In genomic region chr5:157722895-157723294, GRCh38 we compare ENCODE assay signal across 15 cellular contexts. TPM values are rescaled to one million over a fixed set of nuclear protein-coding genes. Genes with fewer than 3 reads are reported as not detected.
"Had no signal": no experiment of that assay in that cellular context is flagged by ENCODE, and none has a peak within 500 bp of the region (broad histone marks: within the 10 kb centered on the region; RNA-seq: fewer than 3 reads in every experiment).

No MANE protein-coding gene starts in this region.

RNA-seq across cellular contexts. Expression of gene C5orf52, which starts 51.6 kb away (rescaled TPM):
- total RNA-seq: stomach, subcutaneous adipose tissue, suprapubic skin, temporal lobe, thoracic aorta, thyroid gland, tibial nerve, transverse colon, upper lobe of left lung, upper lobe of right lung, ureter, urinary bladder, uterus, vagina had no signal
- polyA plus RNA-seq: stomach, thymus, urinary bladder had no signal
